Comparison of ENCODE assay signal across 29 cellular contexts in the genomic region with DNA sequence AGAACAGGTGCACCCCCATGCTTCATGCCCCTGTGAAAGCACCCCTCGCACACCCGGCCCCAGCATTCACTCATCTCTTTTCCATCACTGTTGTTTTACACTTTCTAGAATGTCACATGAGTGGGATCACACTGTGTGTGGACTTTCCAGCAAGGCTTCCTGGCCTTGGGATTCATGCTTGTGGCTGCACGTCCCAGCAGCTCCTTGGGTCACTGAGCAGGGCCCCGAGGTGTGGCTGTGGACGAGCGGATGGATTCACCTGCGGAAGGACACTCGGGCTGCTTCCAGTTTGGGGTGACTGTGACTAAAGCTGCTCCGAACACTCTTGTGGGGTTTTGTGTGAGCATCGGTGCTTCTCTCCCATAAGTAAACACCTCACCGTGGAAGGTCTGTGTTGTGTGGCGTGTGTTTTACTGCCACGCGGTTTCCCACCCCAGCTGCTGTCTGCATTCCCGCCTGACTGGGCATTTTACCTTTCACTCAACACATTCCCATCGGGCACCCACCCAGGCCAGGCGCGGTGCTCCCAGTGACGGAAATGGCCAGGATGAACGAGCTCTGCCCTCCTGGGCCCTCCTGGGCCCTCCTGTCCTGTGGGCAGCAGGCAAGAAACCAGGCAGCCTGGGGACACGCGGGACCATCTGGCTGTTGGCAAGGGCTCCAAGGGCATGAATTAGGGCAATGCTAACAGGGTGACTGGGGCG. TPM values are rescaled to one million over a fixed set of nuclear protein-coding genes. Genes with fewer than 3 reads are reported as not detected.
DNase-seq lines count a peak whose midpoint lies in the region; ATAC-seq and TF ChIP-seq lines count a peak whose summit lies in the region.
"Had no signal": no experiment of that assay in that cellular context is flagged by ENCODE, and none has a peak within 500 bp of the region (broad histone marks: within the 10 kb centered on the region; RNA-seq: fewer than 3 reads in every experiment).

No MANE protein-coding gene starts in this region.

- no peak overlapping the region for H3K4me3 Mint-ChIP-seq in WTC11
- peak overlapping the region in 2 of 10 donors; percentile 9 to 33 for H3K4me3 Mint-ChIP-seq in naive thymus-derived CD8-positive, alpha-beta T cell
- H3K4me3 Mint-ChIP-seq in chondrocyte (ENCODE audit: unreplicated experiment) = no peak overlapping the region
- H3K4me3 Mint-ChIP-seq: activated CD4-positive, alpha-beta T cell treated with anti-CD3 and anti-CD28 coated beads for 36 hours; activated naive CD8-positive, alpha-beta T cell had no signal

- no peak overlapping the region for H2AFZ ChIP-seq in neuronal stem cell (ENCODE audit: low read length)

- H3K9me3 Mint-ChIP-seq in WTC11 = no peaks in the 10 kb centered on the region
- H3K9me3 Mint-ChIP-seq in naive thymus-derived CD8-positive, alpha-beta T cell = no peaks in the 10 kb centered on the region
- no peaks in the 10 kb centered on the region for H3K9me3 Mint-ChIP-seq in chondrocyte (ENCODE audit: low read depth)
- H3K9me3 Mint-ChIP-seq: CD4-positive, CD25-positive, alpha-beta regulatory T cell; IgD-negative memory B cell had no signal

- peak in 3 of 4 donors; percentile 15 to 29 (median 28) for ATAC-seq in heart left ventricle
- ATAC-seq in WTC11 = no peak
- ATAC-seq in HG02840 (IDR thresholded peaks at IDR 0.05; ENCODE audit: low FRiP score, unreplicated experiment) = no peak
- ATAC-seq in naive thymus-derived CD8-positive, alpha-beta T cell = no peak
- ATAC-seq: activated CD4-positive, alpha-beta T cell treated with anti-CD3 and anti-CD28 coated beads for 36 hours had no signal

- no peak overlapping the region for H2BK5ac ChIP-seq in neuronal stem cell (ENCODE audit: low read length)

- no peak overlapping the region for H3K4me3 ChIP-seq in heart left ventricle
- no peak overlapping the region for H3K4me3 ChIP-seq in right atrium auricular region
- H3K4me3 ChIP-seq in neuronal stem cell (ENCODE audit: low read length in 2 of 2) = no peak overlapping the region
- H3K4me3 ChIP-seq: A549, GM12878 had no signal

- no peak overlapping the region for H4K91ac ChIP-seq in neuronal stem cell (ENCODE audit: low read depth, low read length, poor library complexity)

- H3K18ac ChIP-seq in neuronal stem cell (ENCODE audit: low read length) = no peak overlapping the region

- H3K4me1 Mint-ChIP-seq in WTC11 (peaks cover 17% of the 10 kb centered on the region), chondrocyte (ENCODE audit: low read depth) (no peaks in the 10 kb centered on the region)
- H3K4me1 Mint-ChIP-seq in naive thymus-derived CD8-positive, alpha-beta T cell = peaks cover 0 to 2% (median 0%) of the 10 kb centered on the region in 4 donors
- H3K4me1 Mint-ChIP-seq: activated CD4-positive, alpha-beta T cell treated with anti-CD3 and anti-CD28 coated beads for 36 hours; CD4-positive, CD25-positive, alpha-beta regulatory T cell had no signal

- POLR2A ChIA-PET in WTC11 (lab: Charles Lee) = no interaction called here
- POLR2A ChIA-PET in naive thymus-derived CD8-positive, alpha-beta T cell (lab: Charles Lee) = interaction anchor here (1.0 kb wide), 1 partner anchor 23 kb away, joined by 4 read pairs; no protein-coding TSS in a partner anchor

- WGBS in heart left ventricle, 4 donors = 79 to 85% (median 81%) methylated on average over 16 to 23 of the region's 23 CpGs
- WGBS in neuronal stem cell (ENCODE audit: extremely low coverage in 2 of 2, insufficient read length in 2 of 2, insufficient replicate concordance in 1 of 2), 2 donors = no CpG with 5 or more reads among the region's 23 CpGs

- H3K4me1 ChIP-seq in heart left ventricle (peaks cover 0 to 14% (median 4%) of the 10 kb centered on the region in 12 donors), right atrium auricular region (peaks cover 0 to 13% of the 10 kb centered on the region in 2 donors), neuronal stem cell (ENCODE audit: control insufficient read depth in 2 of 2, insufficient read depth in 1 of 2, low read depth in 1 of 2, low read length in 2 of 2) (peaks cover 5 to 12% of the 10 kb centered on the region in 2 donors)

- no peak overlapping the region for H2BK12ac ChIP-seq in neuronal stem cell (ENCODE audit: low read length)

- no peak overlapping the region for H3K4me2 ChIP-seq in neuronal stem cell (ENCODE audit: insufficient read depth, low read length, poor library complexity, severe bottlenecking)

- DNase-seq in heart left ventricle = no peak
- DNase-seq in right atrium auricular region (ENCODE audit: low spot score) = no peak
- DNase-seq in NCI-H1694 (lab: John Stamatoyannopoulos, UW) = peak; percentile 12
- DNase-seq in WTC11 (ENCODE audit: low spot score) = no peak
- DNase-seq in neuronal stem cell (ENCODE audit: low spot score) = no peak
- no peak for DNase-seq in naive thymus-derived CD8-positive, alpha-beta T cell
- no peak for DNase-seq in chondrocyte (ENCODE audit: low spot score)
- DNase-seq: activated CD4-positive, alpha-beta T cell treated with anti-CD3 and anti-CD28 coated beads for 36 hours; activated CD8-positive, alpha-beta memory T cell treated with anti-CD3 and anti-CD28 coated beads for 24 hours; activated effector memory CD4-positive, alpha-beta T cell treated with Interleukin-2 at 50 U/mL for 16 hours; CD4-positive, CD25-positive, alpha-beta regulatory T cell; mesendoderm; NCI-H82; sigmoid colon; stimulated activated CD4-positive, alpha-beta T cell treated with anti-CD3 and anti-CD28 coated beads, Interleukin-4, amount 100 ng/mL, for 1 hour; stomach had no signal

- H3K27ac Mint-ChIP-seq in WTC11 = no peak overlapping the region
- peak overlapping the region in 2 of 10 donors; percentile 1 to 14 for H3K27ac Mint-ChIP-seq in naive thymus-derived CD8-positive, alpha-beta T cell
- H3K27ac Mint-ChIP-seq in chondrocyte (ENCODE audit: unreplicated experiment) = no peak overlapping the region
- H3K27ac Mint-ChIP-seq: activated CD4-positive, alpha-beta T cell treated with anti-CD3 and anti-CD28 coated beads for 36 hours; activated naive CD8-positive, alpha-beta T cell; CD4-positive, CD25-positive, alpha-beta regulatory T cell; progenitor cell of endocrine pancreas had no signal

- H3K79me1 ChIP-seq in neuronal stem cell (ENCODE audit: low read depth, low read length) = no peaks in the 10 kb centered on the region

- no peak overlapping the region for H3K4ac ChIP-seq in neuronal stem cell (ENCODE audit: low read length)

- H3K9me3 ChIP-seq in heart left ventricle (no peaks in the 10 kb centered on the region), right atrium auricular region (no peaks in the 10 kb centered on the region), neuronal stem cell (replicated peaks in 1 of 2; ENCODE audit: control insufficient read depth in 2 of 2, insufficient read depth in 1 of 2, low read depth in 1 of 2, low read length in 2 of 2) (no peaks in the 10 kb centered on the region)
- H3K9me3 ChIP-seq: A549, sigmoid colon, stomach had no signal

- intact Hi-C loops in heart left ventricle (cut with DNase I) = loop anchor here in 8 of 10 donors (2.0 to 10.0 kb wide), 7 partner anchors 57 to 328 kb away; no protein-coding TSS in a partner anchor

- H2BK120ac ChIP-seq in neuronal stem cell (ENCODE audit: low read depth, low read length) = no peak overlapping the region

- H3K36me3 Mint-ChIP-seq in WTC11 = no peaks in the 10 kb centered on the region
- H3K36me3 Mint-ChIP-seq in naive thymus-derived CD8-positive, alpha-beta T cell = no peaks in the 10 kb centered on the region
- no peaks in the 10 kb centered on the region for H3K36me3 Mint-ChIP-seq in chondrocyte (ENCODE audit: low read depth)
- H3K36me3 Mint-ChIP-seq: activated naive CD8-positive, alpha-beta T cell; CD4-positive, CD25-positive, alpha-beta regulatory T cell; IgD-negative memory B cell had no signal

- H3K9ac ChIP-seq in neuronal stem cell (ENCODE audit: low read depth, low read length, poor library complexity) = no peak overlapping the region

- TF ChIP-seq POLR2A in heart left ventricle (IDR thresholded peaks at IDR 0.05) = no peak

- H3K27ac ChIP-seq in heart left ventricle (no peak overlapping the region), right atrium auricular region (no peak overlapping the region), neuronal stem cell (replicated peaks; ENCODE audit: low read length) (no peak overlapping the region)
- H3K27ac ChIP-seq: RWPE1, sigmoid colon, stomach had no signal

- H3K23ac ChIP-seq in neuronal stem cell (ENCODE audit: low read depth, low read length, poor library complexity) = no peak overlapping the region

- no peak overlapping the region for H4K8ac ChIP-seq in neuronal stem cell (ENCODE audit: low read depth, low read length)

- H2BK15ac ChIP-seq in neuronal stem cell (ENCODE audit: low read length) = no peak overlapping the region

- H3K27me3 ChIP-seq in heart left ventricle (peaks cover 0 to 20% (median 0%) of the 10 kb centered on the region in 9 donors), right atrium auricular region (no peaks in the 10 kb centered on the region), neuronal stem cell (ENCODE audit: control insufficient read depth in 3 of 3, insufficient read depth in 3 of 3, low read depth in 1 of 3, low read length in 3 of 3) (peaks cover 3 to 81% (median 44%) of the 10 kb centered on the region in 3 experiments)

- CTCF ChIA-PET in WTC11 (lab: Charles Lee) = interaction anchor here (0.5 to 5.6 kb wide), 20 partner anchors 13 to 419 kb away, joined by 3 to 54 read pairs (median 5); no protein-coding TSS in a partner anchor

- no peak overlapping the region for H3K14ac ChIP-seq in neuronal stem cell (ENCODE audit: low read length)

- H3K27me3 Mint-ChIP-seq in WTC11 (ENCODE audit: low read depth) (peaks cover 46% of the 10 kb centered on the region), chondrocyte (ENCODE audit: low read depth) (peaks cover 33% of the 10 kb centered on the region)
- peaks cover 3 to 33% (median 16%) of the 10 kb centered on the region in 5 donors for H3K27me3 Mint-ChIP-seq in naive thymus-derived CD8-positive, alpha-beta T cell

- H3K36me3 ChIP-seq in heart left ventricle (no peaks in the 10 kb centered on the region), right atrium auricular region (no peaks in the 10 kb centered on the region), neuronal stem cell (replicated peaks in 1 of 2; ENCODE audit: control insufficient read depth in 2 of 2, insufficient read depth in 2 of 2, low read length in 2 of 2) (no peaks in the 10 kb centered on the region)
- H3K36me3 ChIP-seq: sigmoid colon, stomach had no signal

- H2AK5ac ChIP-seq in neuronal stem cell (ENCODE audit: low read depth, low read length) = peak overlapping the region; percentile 24

- TF ChIP-seq CTCF in heart left ventricle (IDR thresholded peaks at IDR 0.05) (no peak), right atrium auricular region (IDR thresholded peaks at IDR 0.05) (no peak), WTC11 (IDR thresholded peaks at IDR 0.05) (no peak), chondrocyte (IDR thresholded peaks at IDR 0.05) (no peak)

TF ChIP-seq in WTC11, 78 proteins besides CTCF, POLR2A, EP300 and RAD21 (continues in another document):
- TF ChIP-seq TP53 (CRISPR knock-in tag; IDR thresholded peaks at IDR 0.05) = no peak

RNA-seq across cellular contexts. Expression of a gene that starts 41.4 kb away (rescaled TPM):
- total RNA-seq in heart left ventricle (not detected), right atrium auricular region (not detected), WTC11 (2021) (not detected in 3 replicates), chondrocyte (not detected in 3 replicates)
- not detected for polyA plus RNA-seq in heart left ventricle
- not detected for polyA plus RNA-seq in neuronal stem cell (2013, experiment 1 of 2)
- polyA plus RNA-seq in neuronal stem cell (2013, experiment 2 of 2) = not detected
- total RNA-seq in naive thymus-derived CD8-positive, alpha-beta T cell = not detected
- not detected for polyA plus RNA-seq in naive thymus-derived CD8-positive, alpha-beta T cell
- total RNA-seq: activated CD4-positive, alpha-beta T cell treated with anti-CD3 and anti-CD28 coated beads for 36 hours; CD4-positive, CD25-positive, alpha-beta regulatory T cell; epithelial cell of proximal tubule; GM12878; H7; left lobe of liver; NCI-H460; progenitor cell of endocrine pancreas; sigmoid colon; stomach; T-helper 2 cell treated with Interferon-gamma antibody and Interleukin-4, amounts not matched to agents 100 ng/mL and 5 ng/mL, for 36 hours had no signal
- polyA plus RNA-seq: A549; CD4-positive, CD25-positive, alpha-beta regulatory T cell; GM12878; IgD-negative memory B cell; sigmoid colon; stomach; thymus had no signal

Comparison
In these comparisons a context has a peak if more than half of its experiments do, and no peak if none do; other contexts are left out.
1. ATAC-seq: peak in heart left ventricle (3 of 4); none in WTC11 (single experiment), HG02840 (single experiment) and naive thymus-derived CD8-positive, alpha-beta T cell (0 of 2).